In genomic region chr14:100882991-100883788, GRCh38 we compare ENCODE assay signal across 28 cellular contexts. TPM values are rescaled to one million over a fixed set of nuclear protein-coding genes. Genes with fewer than 3 reads are reported as not detected.
DNase-seq lines count a peak whose midpoint lies in the region; ATAC-seq and TF ChIP-seq lines count a peak whose summit lies in the region.
"Had no signal": no experiment of that assay in that cellular context is flagged by ENCODE, and none has a peak within 500 bp of the region (broad histone marks: within the 10 kb centered on the region; RNA-seq: fewer than 3 reads in every experiment).

No MANE protein-coding gene starts in this region.

- H2BK12ac ChIP-seq in neuronal stem cell (ENCODE audit: low read length): peak overlapping the region; percentile 95

- no peak for TF ChIP-seq CTCF in left ventricle myocardium inferior (IDR thresholded peaks at IDR 0.05; ENCODE audit: borderline replicate concordance)

- H3K36me3 ChIP-seq in left ventricle myocardium inferior (no peaks in the 10 kb centered on the region), neuronal stem cell (replicated peaks in 1 of 2; ENCODE audit: control insufficient read depth in 2 of 2, insufficient read depth in 2 of 2, low read length in 2 of 2) (peaks cover 0 to 12% of the 10 kb centered on the region in 2 donors)
- H3K36me3 ChIP-seq: BLaER1 treated with 17β-estradiol and CSF1 and Interleukin-3, amounts not matched to agents 10 nM and 100 nM; HAP-1 had no signal

- H3K18ac ChIP-seq in neuronal stem cell (ENCODE audit: low read length): peak overlapping the region; percentile 84

- H3K27ac ChIP-seq in left ventricle myocardium inferior (replicated peaks): no peak overlapping the region
- no peak overlapping the region for H3K27ac ChIP-seq in neuronal stem cell (replicated peaks; ENCODE audit: low read length)
- H3K27ac ChIP-seq: A549; BLaER1 treated with 17β-estradiol and CSF1 and Interleukin-3, amounts not matched to agents 10 nM and 100 nM had no signal

- no peak overlapping the region for H3K9ac ChIP-seq in neuronal stem cell (ENCODE audit: low read depth, low read length, poor library complexity)
- H3K9ac ChIP-seq: BLaER1 treated with 17β-estradiol and CSF1 and Interleukin-3, amounts not matched to agents 10 nM and 100 nM had no signal

- no peaks in the 10 kb centered on the region for H3K79me1 ChIP-seq in neuronal stem cell (ENCODE audit: low read depth, low read length)

- H2AFZ ChIP-seq in neuronal stem cell (ENCODE audit: low read length): no peak overlapping the region

- H3K4me2 ChIP-seq in neuronal stem cell (ENCODE audit: insufficient read depth, low read length, poor library complexity, severe bottlenecking): no peak overlapping the region
- H3K4me2 ChIP-seq: A549; BLaER1 treated with 17β-estradiol and CSF1 and Interleukin-3, amounts not matched to agents 10 nM and 100 nM had no signal

- H2BK5ac ChIP-seq in neuronal stem cell (ENCODE audit: low read length): no peak overlapping the region

- intact Hi-C loops in left cardiac atrium (cut with DNase I) (no loop called here), cardiac septum (cut with DNase I) (no loop called here), left ventricle myocardium inferior (cut with micrococcal nuclease) (no loop called here), sciatic nerve (cut with DNase I) (no loop called here)

- H3K9me3 ChIP-seq in left ventricle myocardium inferior (replicated peaks) (peaks cover 11% of the 10 kb centered on the region), neuronal stem cell (replicated peaks in 1 of 2; ENCODE audit: control insufficient read depth in 2 of 2, insufficient read depth in 1 of 2, low read depth in 1 of 2, low read length in 2 of 2) (peaks cover 6 to 31% of the 10 kb centered on the region in 2 donors)
- H3K9me3 ChIP-seq: A549, HAP-1 had no signal

- H3K23ac ChIP-seq in neuronal stem cell (ENCODE audit: low read depth, low read length, poor library complexity): no peak overlapping the region

- ATAC-seq in left cardiac atrium (no peak), sciatic nerve (no peak), GM19467 (IDR thresholded peaks at IDR 0.05; ENCODE audit: unreplicated experiment) (no peak)
- ATAC-seq: A549, PC-3 had no signal

- peak overlapping the region; percentile 43 for H2BK15ac ChIP-seq in neuronal stem cell (ENCODE audit: low read length)

- peaks cover 40% of the 10 kb centered on the region for H3K27me3 ChIP-seq in left ventricle myocardium inferior (ENCODE audit: low read depth)
- no peaks in the 10 kb centered on the region for H3K27me3 ChIP-seq in neuronal stem cell (ENCODE audit: control insufficient read depth in 3 of 3, insufficient read depth in 3 of 3, low read depth in 1 of 3, low read length in 3 of 3)
- H3K27me3 ChIP-seq: BLaER1 treated with 17β-estradiol and CSF1 and Interleukin-3, amounts not matched to agents 10 nM and 100 nM had no signal

- H4K8ac ChIP-seq in neuronal stem cell (ENCODE audit: low read depth, low read length): no peak overlapping the region

- WGBS in neuronal stem cell (ENCODE audit: extremely low coverage in 2 of 2, insufficient read length in 2 of 2, insufficient replicate concordance in 1 of 2), 2 donors: no CpG with 5 or more reads among the region's 46 CpGs

- DNase-seq in left cardiac atrium: peak; percentile 17
- no peak for DNase-seq in cardiac septum (ENCODE audit: low spot score)
- DNase-seq in left ventricle myocardium inferior: peak; percentile 8
- DNase-seq in neuronal stem cell (ENCODE audit: low spot score): no peak
- no peak for DNase-seq in sciatic nerve (ENCODE audit: low spot score)
- no peak for DNase-seq in MV-4-11 (lab: John Stamatoyannopoulos, UW)
- DNase-seq: AML-193; CD4-positive, alpha-beta memory T cell; COR-L47; GOT3; IMR-90; KG1; MM.1S; NCI-H1048; NCI-H1417 treated with DMSO at 0.1 percent for 48 hours; NCI-H1694 treated with DMSO at 0.1 percent for 48 hours; NCI-H2081; NCI-H226; NCI-H510A treated with DMSO at 0.1 percent for 48 hours; NCI-H774; NK-92 treated with Interleukin-12 subunit alpha and Interleukin-12 subunit beta, amount 100 ng/mL, for 24 hours; PC-3; SHP77 had no signal

- H2AK5ac ChIP-seq in neuronal stem cell (ENCODE audit: low read depth, low read length): peak overlapping the region; percentile 99

- peak overlapping the region; percentile 12 for H3K4ac ChIP-seq in neuronal stem cell (ENCODE audit: low read length)

- H3K4me3 ChIP-seq in left ventricle myocardium inferior (no peak overlapping the region), neuronal stem cell (ENCODE audit: low read length in 2 of 2) (no peak overlapping the region)
- H3K4me3 ChIP-seq: A549; BLaER1 treated with 17β-estradiol and CSF1 and Interleukin-3, amounts not matched to agents 10 nM and 100 nM; HAP-1 had no signal

- H4K91ac ChIP-seq in neuronal stem cell (ENCODE audit: low read depth, low read length, poor library complexity): no peak overlapping the region

- H2BK120ac ChIP-seq in neuronal stem cell (ENCODE audit: low read depth, low read length): no peak overlapping the region

- H3K4me1 ChIP-seq in left ventricle myocardium inferior (no peaks in the 10 kb centered on the region), neuronal stem cell (ENCODE audit: control insufficient read depth in 2 of 2, insufficient read depth in 1 of 2, low read depth in 1 of 2, low read length in 2 of 2) (peaks cover 5 to 12% of the 10 kb centered on the region in 2 donors)
- H3K4me1 ChIP-seq: A549 had no signal

- H3K14ac ChIP-seq in neuronal stem cell (ENCODE audit: low read length): no peak overlapping the region

RNA-seq across cellular contexts. Expression of gene RTL1, which starts 20.3 kb away (rescaled TPM):
- total RNA-seq in left cardiac atrium (not detected), cardiac septum (not detected), left ventricle myocardium inferior (not detected), sciatic nerve (not detected)
- 3.6 TPM for polyA plus RNA-seq in neuronal stem cell (2013, experiment 1 of 2)
- 3.6 TPM for polyA plus RNA-seq in neuronal stem cell (2013, experiment 2 of 2)
- total RNA-seq: CD4-positive, alpha-beta memory T cell; IMR-90; PC-3; SK-MEL-5 had no signal
- polyA plus RNA-seq: CD4-positive, alpha-beta memory T cell; IMR-90 had no signal

RNA-seq across cellular contexts. Expression of gene MEG3, which starts 57.3 kb away (rescaled TPM):
- total RNA-seq in left cardiac atrium: 10 to 100 TPM; 24.7 to 26.3 TPM
- total RNA-seq in cardiac septum: 25.4 TPM
- total RNA-seq in left ventricle myocardium inferior: 17.5 TPM
- polyA plus RNA-seq in neuronal stem cell (2013, experiment 1 of 2): 61.0 TPM
- 58.1 TPM for polyA plus RNA-seq in neuronal stem cell (2013, experiment 2 of 2)
- total RNA-seq in sciatic nerve: 154 TPM
- total RNA-seq: CD4-positive, alpha-beta memory T cell; PC-3; SK-MEL-5 had no signal
- polyA plus RNA-seq: CD4-positive, alpha-beta memory T cell had no signal

Comparison
In these comparisons a context has a peak if more than half of its experiments do, and no peak if none do; other contexts are left out.
1. DNase-seq: peak in left cardiac atrium (single experiment) and left ventricle myocardium inferior (single experiment); none in cardiac septum (single experiment), neuronal stem cell (single experiment), sciatic nerve (single experiment) and MV-4-11 (single experiment).